22 cellular contexts compared by ENCODE assay signal in genomic region chr7:141045842-141046630, GRCh38. TPM values are rescaled to one million over a fixed set of nuclear protein-coding genes. Genes with fewer than 3 reads are reported as not detected.
A peak's percentile ranks its signal among the peaks of the same experiment; 100 is the strongest.
DNase-seq lines count a peak whose midpoint lies in the region; ATAC-seq, FAIRE-seq and TF ChIP-seq lines count a peak whose summit lies in the region.
"Had no signal": no experiment of that assay in that cellular context is flagged by ENCODE, and none has a peak within 500 bp of the region (broad histone marks: within the 10 kb centered on the region; RNA-seq: fewer than 3 reads in every experiment).

No MANE protein-coding gene starts in this region.

- 69 to 84% (median 74%) methylated on average over 7 of the region's 7 CpGs for WGBS in heart left ventricle, 4 donors
- WGBS in right cardiac atrium, result 74% methylated on average over 7 of the region's 7 CpGs

- DNase-seq in heart left ventricle (peak in 2 of 5 donors; percentile 19 to 32), right cardiac atrium (no peak), RCC 7860 (ENCODE audit: low spot score) (peak; percentile 98), fibroblast of peridontal ligament (ENCODE audit: extremely low read depth) (peak; percentile 27), stromal cell of bone marrow (ENCODE audit: low read depth) (peak; percentile 34), UCSD-AML1 (lab: John Stamatoyannopoulos, UW; ENCODE audit: unreplicated experiment) (no peak), NCI-H1417 (lab: John Stamatoyannopoulos, UW) (no peak), T-helper 2 cell (no peak)
- DNase-seq: activated CD4-positive, alpha-beta T cell treated with anti-CD3 and anti-CD28 coated beads for 36 hours; activated CD8-positive, alpha-beta memory T cell treated with anti-CD3 and anti-CD28 coated beads, Interleukin-2, amount 50 U/mL, for 48 hours; activated naive CD4-positive, alpha-beta T cell treated with anti-CD3 and anti-CD28 coated beads, Interleukin-2, amount 10 ng/mL, durations not matched to agents 7 days and 5 days; GF-D8; H7; naive thymus-derived CD4-positive, alpha-beta T cell; NCI-H187; NCI-H446; SHP77 treated with DMSO at 0.1 percent for 48 hours; spleen; transverse colon had no signal

- no peak for TF ChIP-seq CTCF in heart left ventricle (IDR thresholded peaks at IDR 0.05)

- peak; percentile 99 for FAIRE-seq in RCC 7860 (lab: Jason Lieb, UNC)
- FAIRE-seq: A204.1 had no signal

- H3K36me3 ChIP-seq in heart left ventricle, result no peaks in the 10 kb centered on the region
- H3K36me3 ChIP-seq: esophagus muscularis mucosa, spleen, transverse colon had no signal

- TF ChIP-seq POLR2A in heart left ventricle (IDR thresholded peaks at IDR 0.05), result no peak

- H3K27me3 ChIP-seq in heart left ventricle (no peaks in the 10 kb centered on the region), right cardiac atrium (ENCODE audit: control insufficient read depth, insufficient read depth) (no peaks in the 10 kb centered on the region)
- H3K27me3 ChIP-seq: esophagus muscularis mucosa, transverse colon had no signal

- H3K4me1 ChIP-seq in heart left ventricle, result peaks cover 0 to 8% (median 0%) of the 10 kb centered on the region in 12 donors
- H3K4me1 ChIP-seq in right cardiac atrium (ENCODE audit: control insufficient read depth, insufficient read depth, low read length), result peaks cover 1% of the 10 kb centered on the region
- H3K4me1 ChIP-seq: esophagus muscularis mucosa, spleen, transverse colon had no signal

- H3K9me3 ChIP-seq in heart left ventricle (no peaks in the 10 kb centered on the region), right cardiac atrium (ENCODE audit: control insufficient read depth, low read length) (no peaks in the 10 kb centered on the region)
- H3K9me3 ChIP-seq: esophagus muscularis mucosa, spleen, transverse colon had no signal

- H3K27ac ChIP-seq in heart left ventricle, result peak overlapping the region in 2 of 12 donors; percentile 2 to 32
- H3K27ac ChIP-seq in right cardiac atrium (ENCODE audit: low read length), result no peak overlapping the region
- H3K27ac ChIP-seq: esophagus muscularis mucosa, spleen, transverse colon had no signal

- intact Hi-C loops in heart left ventricle (cut with DNase I) (no loop called here), right cardiac atrium (cut with DNase I) (no loop called here)

- H3K4me3 ChIP-seq in heart left ventricle (no peak overlapping the region), right cardiac atrium (ENCODE audit: low read length) (no peak overlapping the region)
- H3K4me3 ChIP-seq: esophagus muscularis mucosa, spleen, transverse colon had no signal

- peak; percentile 66 to 87 (median 76) for ATAC-seq in heart left ventricle
- ATAC-seq in right cardiac atrium, result no peak
- ATAC-seq: activated CD4-positive, alpha-beta T cell treated with anti-CD3 and anti-CD28 coated beads for 36 hours; naive thymus-derived CD4-positive, alpha-beta T cell; stimulated activated effector memory CD8-positive, alpha-beta T cell treated with anti-CD3 and anti-CD28 coated beads, Interleukin-12 subunit alpha, Interleukin-12 subunit beta, amount 100 ng/mL, for 72 hours had no signal

RNA-seq across cellular contexts. Expression of gene TMEM178B, which starts 27.8 kb away (rescaled TPM):
- 10 to 100 TPM; 15.2 to 58.5 (median 23.1) TPM for total RNA-seq in heart left ventricle
- polyA plus RNA-seq in heart left ventricle, result 1 to 10 TPM; 1.2 to 5.7 TPM
- total RNA-seq in right cardiac atrium, result 10 to 100 TPM; 32.1 to 49.6 (median 37.9) TPM
- 13.3 TPM for polyA plus RNA-seq in right cardiac atrium
- polyA plus RNA-seq: naive thymus-derived CD4-positive, alpha-beta T cell had no signal

RNA-seq across cellular contexts. Expression of gene MRPS33, which starts 31.3 kb away (rescaled TPM):
- total RNA-seq in heart left ventricle (100 to 1,000 TPM in 6 of 9 donors, 10 to 100 TPM in 3; 43.7 to 137 (median 105) TPM), right cardiac atrium (100 to 1,000 TPM in 1 of 4 donors, 10 to 100 TPM in 3; 78.9 to 102 (median 89.9) TPM)
- polyA plus RNA-seq in heart left ventricle (100 to 1,000 TPM in 1 of 2 donors, 10 to 100 TPM in 1; 71.8 to 146 TPM), right cardiac atrium (169 TPM)

Comparison
In these comparisons a context has a peak if more than half of its experiments do, and no peak if none do; other contexts are left out.
1. ATAC-seq: peak in heart left ventricle (4 of 4); none in right cardiac atrium (0 of 2).
2. DNase-seq: peak in RCC 7860 (single experiment), fibroblast of peridontal ligament (single experiment) and stromal cell of bone marrow (single experiment); none in right cardiac atrium (0 of 3), UCSD-AML1 (single experiment), NCI-H1417 (0 of 3) and T-helper 2 cell (0 of 5).